ENCODE assay signal across 1 cellular context in the genomic region with DNA sequence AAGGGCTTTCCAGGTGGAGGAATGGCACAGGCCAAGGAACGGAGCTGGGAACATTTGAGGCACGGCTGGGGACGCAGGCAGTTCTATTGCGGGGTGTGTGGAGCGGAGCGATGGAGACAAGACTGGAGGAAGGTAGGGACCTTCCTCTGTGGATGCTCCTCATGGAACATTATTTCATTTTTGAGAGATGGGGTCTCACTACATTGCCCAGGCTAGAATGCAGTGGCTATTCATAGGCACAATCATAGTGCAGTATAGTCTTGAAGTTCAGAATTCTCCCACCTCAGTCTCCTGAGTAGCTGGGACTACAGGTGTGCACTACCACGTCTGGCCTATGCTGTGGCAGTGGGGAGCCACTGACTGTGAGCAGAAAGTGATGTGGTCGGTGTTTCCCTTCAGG.
TF ChIP-seq lines count a peak whose summit lies in the region.

No MANE protein-coding gene starts in this region.

TF ChIP-seq in SK-N-SH, 30 proteins besides CTCF, POLR2A, EP300 and RAD21 (continued from another document):
- TF ChIP-seq, protein P1, sequence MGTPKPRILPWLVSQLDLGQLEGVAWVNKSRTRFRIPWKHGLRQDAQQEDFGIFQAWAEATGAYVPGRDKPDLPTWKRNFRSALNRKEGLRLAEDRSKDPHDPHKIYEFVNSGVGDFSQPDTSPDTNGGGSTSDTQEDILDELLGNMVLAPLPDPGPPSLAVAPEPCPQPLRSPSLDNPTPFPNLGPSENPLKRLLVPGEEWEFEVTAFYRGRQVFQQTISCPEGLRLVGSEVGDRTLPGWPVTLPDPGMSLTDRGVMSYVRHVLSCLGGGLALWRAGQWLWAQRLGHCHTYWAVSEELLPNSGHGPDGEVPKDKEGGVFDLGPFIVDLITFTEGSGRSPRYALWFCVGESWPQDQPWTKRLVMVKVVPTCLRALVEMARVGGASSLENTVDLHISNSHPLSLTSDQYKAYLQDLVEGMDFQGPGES (IDR thresholded peaks at IDR 0.05; ENCODE audit: low read depth, low read length) = no peak
